20 cellular contexts compared by ENCODE assay signal in the genomic region with DNA sequence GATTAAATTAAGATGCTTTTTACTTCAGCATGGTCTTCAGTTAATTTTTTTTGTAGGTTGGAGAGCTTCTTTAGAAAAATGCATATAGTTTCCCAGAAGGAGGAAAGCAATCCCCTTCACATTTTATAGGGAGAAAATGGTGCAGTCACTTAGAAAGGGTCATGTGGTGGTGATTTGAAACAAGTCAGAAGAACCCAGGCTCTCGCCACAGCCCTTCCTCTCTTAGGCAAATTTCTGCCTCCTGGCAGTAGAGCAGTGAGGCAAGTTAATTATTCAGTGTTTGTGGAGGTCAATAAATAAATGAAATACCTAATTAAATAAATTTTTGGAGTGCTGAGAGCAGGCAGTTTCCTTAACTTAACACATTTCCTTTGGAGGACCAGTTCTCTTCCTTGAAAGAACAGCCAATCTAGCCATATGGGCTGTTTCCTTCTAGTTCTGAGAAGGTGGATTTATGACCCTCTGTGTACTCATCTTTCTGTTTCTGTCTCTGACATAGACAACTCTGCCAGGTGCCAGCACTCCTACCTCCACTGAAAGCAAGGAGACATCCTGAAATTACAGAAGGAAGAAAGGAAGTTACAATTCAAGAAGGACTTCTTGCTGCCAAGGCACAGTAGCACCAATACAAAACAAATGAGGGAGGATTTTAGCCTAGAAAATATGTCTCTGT.
"Had no signal": no experiment of that assay in that cellular context is flagged by ENCODE, and none has a peak within 500 bp of the region (broad histone marks: within the 10 kb centered on the region; RNA-seq: fewer than 3 reads in every experiment).

No MANE protein-coding gene starts in this region.

- H3K4me3 ChIP-seq: coronary artery, left ventricle myocardium inferior, ovary, psoas muscle, right lobe of liver, stomach had no signal

- DNase-seq: activated CD4-positive, alpha-beta T cell treated with anti-CD3 and anti-CD28 coated beads for 1 hour; activated CD8-positive, alpha-beta memory T cell treated with anti-CD3 and anti-CD28 coated beads for 24 hours; activated CD8-positive, alpha-beta memory T cell treated with anti-CD3 and anti-CD28 coated beads, Interleukin-2, amount 50 U/mL, for 48 hours; activated effector memory CD4-positive, alpha-beta T cell treated with Interleukin-2 at 50 U/mL for 16 hours; activated naive CD4-positive, alpha-beta T cell treated with anti-CD3 and anti-CD28 coated beads, Interleukin-2, amount 50 U/mL, for 16 hours; activated T-cell treated with anti-CD3 and anti-CD28 coated beads, Interleukin-2, amount 50 U/mL, for 48 hours; aorta; erythroblast; head of caudate nucleus; left ventricle myocardium inferior; naive thymus-derived CD8-positive, alpha-beta T cell; ovary; psoas muscle; right lobe of liver; small intestine; stimulated activated CD4-positive, alpha-beta T cell treated with anti-CD3 and anti-CD28 coated beads, Interleukin-4, amount 100 ng/mL, for 24 hours; stomach; trophoblast cell had no signal

- ATAC-seq: naive thymus-derived CD8-positive, alpha-beta T cell; psoas muscle; right lobe of liver; stimulated activated effector memory CD8-positive, alpha-beta T cell treated with anti-CD3 and anti-CD28 coated beads, Interleukin-12 subunit alpha, Interleukin-12 subunit beta, amount 100 ng/mL, for 72 hours had no signal

- H3K36me3 ChIP-seq: left ventricle myocardium inferior, ovary, right lobe of liver, stomach had no signal

- H3K27me3 ChIP-seq: ovary, right lobe of liver, stomach had no signal

- H3K27ac Mint-ChIP-seq: naive thymus-derived CD8-positive, alpha-beta T cell; stimulated activated effector memory CD8-positive, alpha-beta T cell treated with anti-CD3 and anti-CD28 coated beads, Interleukin-12 subunit alpha, Interleukin-12 subunit beta, amount 100 ng/mL, for 72 hours had no signal

- H3K9me3 Mint-ChIP-seq: stimulated activated effector memory CD8-positive, alpha-beta T cell treated with anti-CD3 and anti-CD28 coated beads, Interleukin-12 subunit alpha, Interleukin-12 subunit beta, amount 100 ng/mL, for 72 hours had no signal

- H3K36me3 Mint-ChIP-seq: stimulated activated effector memory CD8-positive, alpha-beta T cell treated with anti-CD3 and anti-CD28 coated beads, Interleukin-12 subunit alpha, Interleukin-12 subunit beta, amount 100 ng/mL, for 72 hours had no signal

- H3K4me1 Mint-ChIP-seq: stimulated activated effector memory CD8-positive, alpha-beta T cell treated with anti-CD3 and anti-CD28 coated beads, Interleukin-12 subunit alpha, Interleukin-12 subunit beta, amount 100 ng/mL, for 72 hours had no signal

- H3K4me3 Mint-ChIP-seq: naive thymus-derived CD8-positive, alpha-beta T cell; stimulated activated effector memory CD8-positive, alpha-beta T cell treated with anti-CD3 and anti-CD28 coated beads, Interleukin-12 subunit alpha, Interleukin-12 subunit beta, amount 100 ng/mL, for 72 hours had no signal

- H3K4me1 ChIP-seq: psoas muscle, right lobe of liver had no signal

- H3K27ac ChIP-seq: coronary artery, left ventricle myocardium inferior, ovary, psoas muscle, right lobe of liver, stomach had no signal

- H3K9me3 ChIP-seq: ovary, psoas muscle, right lobe of liver had no signal
